ENCODE assay signal across 8 cellular contexts in genomic region chr15:60573936-60574335, GRCh38.
DNase-seq lines count a peak whose midpoint lies in the region; ATAC-seq lines count a peak whose summit lies in the region.
"Had no signal": no experiment of that assay in that cellular context is flagged by ENCODE, and none has a peak within 500 bp of the region (broad histone marks: within the 10 kb centered on the region; RNA-seq: fewer than 3 reads in every experiment).

No MANE protein-coding gene starts in this region.

- peaks cover 11% of the 10 kb centered on the region for H3K36me3 Mint-ChIP-seq in activated CD4-positive, alpha-beta memory T cell treated with anti-CD3 and anti-CD28 coated beads for 36 hours

- CTCF ChIA-PET in activated CD4-positive, alpha-beta memory T cell treated with anti-CD3 and anti-CD28 coated beads for 36 hours (lab: Charles Lee): interaction anchor here (0.8 to 4.0 kb wide), 6 partner anchors 8 to 66 kb away, joined by 3 to 24 read pairs (median 5); no protein-coding TSS in a partner anchor

- H3K9me3 Mint-ChIP-seq in activated CD4-positive, alpha-beta memory T cell treated with anti-CD3 and anti-CD28 coated beads for 36 hours: no peaks in the 10 kb centered on the region

- H3K4me3 ChIP-seq in MG63: no peak overlapping the region

- H3K9me3 ChIP-seq in MG63: no peaks in the 10 kb centered on the region

- peaks cover 88% of the 10 kb centered on the region for H3K4me1 Mint-ChIP-seq in activated CD4-positive, alpha-beta memory T cell treated with anti-CD3 and anti-CD28 coated beads for 36 hours (ENCODE audit: low read depth)

- peak; percentile 68 for DNase-seq in activated CD4-positive, alpha-beta memory T cell treated with anti-CD3 and anti-CD28 coated beads for 36 hours
- DNase-seq in stimulated activated CD4-positive, alpha-beta T cell treated with anti-CD3 and anti-CD28 coated beads, Interleukin-4, amount 100 ng/mL, for 4 hours: peak; percentile 29 to 52
- DNase-seq in NCI-H226: no peak
- no peak for DNase-seq in MG63
- no peak for DNase-seq in NCI-H2196 treated with DMSO at 0.1 percent for 48 hours (lab: John Stamatoyannopoulos, UW; ENCODE audit: unreplicated experiment)

- POLR2A ChIA-PET in activated CD4-positive, alpha-beta memory T cell treated with anti-CD3 and anti-CD28 coated beads for 36 hours (lab: Charles Lee): interaction anchor here (0.8 to 5.9 kb wide), 12 partner anchors 7 to 222 kb away, joined by 3 to 45 read pairs (median 6); no protein-coding TSS in a partner anchor

- no peaks in the 10 kb centered on the region for H3K36me3 ChIP-seq in MG63

- H3K27ac Mint-ChIP-seq in activated CD4-positive, alpha-beta memory T cell treated with anti-CD3 and anti-CD28 coated beads for 36 hours: peak overlapping the region; percentile 85

- peak; percentile 76 for ATAC-seq in GM19328 (IDR thresholded peaks at IDR 0.05; ENCODE audit: unreplicated experiment)
- peak; percentile 76 for ATAC-seq in HG02884 (IDR thresholded peaks at IDR 0.05; ENCODE audit: unreplicated experiment)
- ATAC-seq: Panc1 had no signal

- no peaks in the 10 kb centered on the region for H3K27me3 Mint-ChIP-seq in activated CD4-positive, alpha-beta memory T cell treated with anti-CD3 and anti-CD28 coated beads for 36 hours

- H3K27me3 ChIP-seq in MG63: no peaks in the 10 kb centered on the region

- peak overlapping the region; percentile 64 for H3K4me3 Mint-ChIP-seq in activated CD4-positive, alpha-beta memory T cell treated with anti-CD3 and anti-CD28 coated beads for 36 hours

- intact Hi-C loops in activated CD4-positive, alpha-beta memory T cell treated with anti-CD3 and anti-CD28 coated beads for 36 hours (cut with micrococcal nuclease): loop anchor here (1.0 kb wide), 1 partner anchor 10 kb away; no protein-coding TSS in a partner anchor

Comparison
In these comparisons a context has a peak if more than half of its experiments do, and no peak if none do; other contexts are left out.
1. DNase-seq: peak in activated CD4-positive, alpha-beta memory T cell treated with anti-CD3 and anti-CD28 coated beads for 36 hours (single experiment) and stimulated activated CD4-positive, alpha-beta T cell treated with anti-CD3 and anti-CD28 coated beads, Interleukin-4, amount 100 ng/mL, for 4 hours (2 of 2); none in NCI-H226 (single experiment), MG63 (single experiment) and NCI-H2196 treated with DMSO at 0.1 percent for 48 hours (single experiment).